In the genomic region with DNA sequence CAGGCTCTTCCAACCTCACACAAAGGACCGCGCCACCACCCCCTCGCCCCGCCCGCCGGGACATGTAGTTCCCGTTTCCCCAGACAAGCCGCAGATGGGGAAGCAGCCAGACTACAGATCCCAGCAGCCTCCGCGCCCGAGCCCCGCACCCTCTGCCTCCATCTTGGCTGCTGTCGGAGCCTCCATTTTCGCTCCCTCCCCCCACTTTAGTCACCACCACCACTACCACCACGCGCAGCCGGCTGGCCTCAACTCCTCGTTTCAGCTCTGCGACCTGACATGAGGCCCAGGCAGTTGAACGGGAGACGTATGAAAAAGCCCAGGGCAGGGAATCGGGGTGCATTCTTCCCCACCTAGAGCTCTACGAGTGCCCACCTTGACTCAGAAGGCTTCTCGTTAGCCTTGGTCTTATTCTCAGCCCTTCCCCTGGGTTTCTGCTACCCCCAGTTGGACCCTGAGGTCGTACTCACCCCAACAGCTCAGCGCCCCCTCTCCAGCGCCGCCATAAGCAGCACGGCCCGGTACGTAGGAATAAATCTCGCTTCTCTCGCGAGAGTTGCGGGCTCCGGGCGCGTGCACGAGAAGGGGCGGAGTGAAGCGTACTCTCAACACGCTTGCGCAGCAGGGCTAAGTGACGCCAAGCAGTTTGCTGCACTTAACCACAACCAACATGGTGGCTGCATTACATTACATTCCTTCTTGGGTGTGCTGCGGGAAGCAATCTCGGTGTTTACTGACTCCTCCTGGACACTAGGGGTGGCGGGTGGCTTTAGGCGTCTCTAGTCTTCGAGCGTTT, we compare ENCODE assay signal across 1 cellular context.
TF ChIP-seq lines count a peak whose summit lies in the region.

A gene (minus strand): TSS at position 530 of the 796 bp plus-strand sequence. CDS start 18,094 bp downstream, outside the sequence.

TF ChIP-seq in K562, 482 proteins besides CTCF, POLR2A, EP300 and RAD21 (continued from another document and continues in another):
- TF ChIP-seq, protein P1, sequence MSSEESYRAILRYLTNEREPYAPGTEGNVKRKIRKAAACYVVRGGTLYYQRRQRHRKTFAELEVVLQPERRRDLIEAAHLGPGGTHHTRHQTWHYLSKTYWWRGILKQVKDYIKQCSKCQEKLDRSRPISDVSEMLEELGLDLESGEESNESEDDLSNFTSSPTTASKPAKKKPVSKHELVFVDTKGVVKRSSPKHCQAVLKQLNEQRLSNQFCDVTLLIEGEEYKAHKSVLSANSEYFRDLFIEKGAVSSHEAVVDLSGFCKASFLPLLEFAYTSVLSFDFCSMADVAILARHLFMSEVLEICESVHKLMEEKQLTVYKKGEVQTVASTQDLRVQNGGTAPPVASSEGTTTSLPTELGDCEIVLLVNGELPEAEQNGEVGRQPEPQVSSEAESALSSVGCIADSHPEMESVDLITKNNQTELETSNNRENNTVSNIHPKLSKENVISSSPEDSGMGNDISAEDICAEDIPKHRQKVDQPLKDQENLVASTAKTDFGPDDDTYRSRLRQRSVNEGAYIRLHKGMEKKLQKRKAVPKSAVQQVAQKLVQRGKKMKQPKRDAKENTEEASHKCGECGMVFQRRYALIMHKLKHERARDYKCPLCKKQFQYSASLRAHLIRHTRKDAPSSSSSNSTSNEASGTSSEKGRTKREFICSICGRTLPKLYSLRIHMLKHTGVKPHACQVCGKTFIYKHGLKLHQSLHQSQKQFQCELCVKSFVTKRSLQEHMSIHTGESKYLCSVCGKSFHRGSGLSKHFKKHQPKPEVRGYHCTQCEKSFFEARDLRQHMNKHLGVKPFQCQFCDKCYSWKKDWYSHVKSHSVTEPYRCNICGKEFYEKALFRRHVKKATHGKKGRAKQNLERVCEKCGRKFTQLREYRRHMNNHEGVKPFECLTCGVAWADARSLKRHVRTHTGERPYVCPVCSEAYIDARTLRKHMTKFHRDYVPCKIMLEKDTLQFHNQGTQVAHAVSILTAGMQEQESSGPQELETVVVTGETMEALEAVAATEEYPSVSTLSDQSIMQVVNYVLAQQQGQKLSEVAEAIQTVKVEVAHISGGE (CRISPR knock-in tag; IDR thresholded peaks at IDR 0.05) = peak; percentile 27 to 74 (median 69); a peak in 3 of 6 replicates
- TF ChIP-seq MTF1 (CRISPR knock-in tag; IDR thresholded peaks at IDR 0.05; ENCODE audit: borderline replicate concordance) (no peak), SREBF2 (CRISPR knock-in tag; IDR thresholded peaks at IDR 0.05) (0 out of 2 replicates have a peak, but pooled peaks have one; percentile 12), ZNF408 (CRISPR knock-in tag; IDR thresholded peaks at IDR 0.05; ENCODE audit: low read depth) (no peak), HNRNPUL1 (IDR thresholded peaks at IDR 0.05; ENCODE audit: low read length) (no peak), MYNN (IDR thresholded peaks at IDR 0.05) (no peak; the same call in 1 of the 2 replicates), MYNN (CRISPR knock-in tag; IDR thresholded peaks at IDR 0.05) (no peak), HNRNPK (IDR thresholded peaks at IDR 0.05; ENCODE audit: low read depth, low read length, poor library complexity, severe bottlenecking) (no peak), ARID2 (IDR thresholded peaks at IDR 0.05) (no peak), ZKSCAN8 (CRISPR knock-in tag; IDR thresholded peaks at IDR 0.05) (no peak), GATAD2B (IDR thresholded peaks at IDR 0.05; ENCODE audit: borderline replicate concordance) (no peak), KLF16 (IDR thresholded peaks at IDR 0.05) (no peak), ZNF174 (CRISPR knock-in tag; IDR thresholded peaks at IDR 0.05) (0 out of 2 replicates have a peak, but pooled peaks have one; percentile 40), HIVEP1 (CRISPR knock-in tag; IDR thresholded peaks at IDR 0.05) (no peak), PHF8 (IDR thresholded peaks at IDR 0.05; ENCODE audit: borderline replicate concordance, low read length) (peak; percentile 100), NFXL1 (CRISPR knock-in tag; IDR thresholded peaks at IDR 0.05) (peak; percentile 87), ZEB2 (IDR thresholded peaks at IDR 0.05) (no peak), ELF1 (tag; IDR thresholded peaks at IDR 0.05) (peak; percentile 46; the same call in 1 of the 2 replicates), FOXA3 (CRISPR knock-in tag; conservative IDR thresholded peaks at IDR 0.05 in 1 of 2, IDR thresholded peaks at IDR 0.05 in 1 of 2) (0 out of 4 replicates have a peak, but pooled peaks of 1 of the 2 experiments have one; percentile 12), DDX20 (tag; IDR thresholded peaks at IDR 0.05; ENCODE audit: low read depth) (no peak), CHCHD3 (CRISPR knock-in tag; IDR thresholded peaks at IDR 0.05) (no peak)
- TF ChIP-seq, protein P2, sequence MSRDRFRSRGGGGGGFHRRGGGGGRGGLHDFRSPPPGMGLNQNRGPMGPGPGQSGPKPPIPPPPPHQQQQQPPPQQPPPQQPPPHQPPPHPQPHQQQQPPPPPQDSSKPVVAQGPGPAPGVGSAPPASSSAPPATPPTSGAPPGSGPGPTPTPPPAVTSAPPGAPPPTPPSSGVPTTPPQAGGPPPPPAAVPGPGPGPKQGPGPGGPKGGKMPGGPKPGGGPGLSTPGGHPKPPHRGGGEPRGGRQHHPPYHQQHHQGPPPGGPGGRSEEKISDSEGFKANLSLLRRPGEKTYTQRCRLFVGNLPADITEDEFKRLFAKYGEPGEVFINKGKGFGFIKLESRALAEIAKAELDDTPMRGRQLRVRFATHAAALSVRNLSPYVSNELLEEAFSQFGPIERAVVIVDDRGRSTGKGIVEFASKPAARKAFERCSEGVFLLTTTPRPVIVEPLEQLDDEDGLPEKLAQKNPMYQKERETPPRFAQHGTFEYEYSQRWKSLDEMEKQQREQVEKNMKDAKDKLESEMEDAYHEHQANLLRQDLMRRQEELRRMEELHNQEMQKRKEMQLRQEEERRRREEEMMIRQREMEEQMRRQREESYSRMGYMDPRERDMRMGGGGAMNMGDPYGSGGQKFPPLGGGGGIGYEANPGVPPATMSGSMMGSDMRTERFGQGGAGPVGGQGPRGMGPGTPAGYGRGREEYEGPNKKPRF (IDR thresholded peaks at IDR 0.05; ENCODE audit: low read depth, low read length) = no peak
- TF ChIP-seq, protein P3, sequence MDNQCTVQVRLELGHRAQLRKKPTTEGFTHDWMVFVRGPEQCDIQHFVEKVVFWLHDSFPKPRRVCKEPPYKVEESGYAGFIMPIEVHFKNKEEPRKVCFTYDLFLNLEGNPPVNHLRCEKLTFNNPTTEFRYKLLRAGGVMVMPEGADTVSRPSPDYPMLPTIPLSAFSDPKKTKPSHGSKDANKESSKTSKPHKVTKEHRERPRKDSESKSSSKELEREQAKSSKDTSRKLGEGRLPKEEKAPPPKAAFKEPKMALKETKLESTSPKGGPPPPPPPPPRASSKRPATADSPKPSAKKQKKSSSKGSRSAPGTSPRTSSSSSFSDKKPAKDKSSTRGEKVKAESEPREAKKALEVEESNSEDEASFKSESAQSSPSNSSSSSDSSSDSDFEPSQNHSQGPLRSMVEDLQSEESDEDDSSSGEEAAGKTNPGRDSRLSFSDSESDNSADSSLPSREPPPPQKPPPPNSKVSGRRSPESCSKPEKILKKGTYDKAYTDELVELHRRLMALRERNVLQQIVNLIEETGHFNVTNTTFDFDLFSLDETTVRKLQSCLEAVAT (IDR thresholded peaks at IDR 0.05) = peak; percentile 81 to 91
- TF ChIP-seq, protein P4, sequence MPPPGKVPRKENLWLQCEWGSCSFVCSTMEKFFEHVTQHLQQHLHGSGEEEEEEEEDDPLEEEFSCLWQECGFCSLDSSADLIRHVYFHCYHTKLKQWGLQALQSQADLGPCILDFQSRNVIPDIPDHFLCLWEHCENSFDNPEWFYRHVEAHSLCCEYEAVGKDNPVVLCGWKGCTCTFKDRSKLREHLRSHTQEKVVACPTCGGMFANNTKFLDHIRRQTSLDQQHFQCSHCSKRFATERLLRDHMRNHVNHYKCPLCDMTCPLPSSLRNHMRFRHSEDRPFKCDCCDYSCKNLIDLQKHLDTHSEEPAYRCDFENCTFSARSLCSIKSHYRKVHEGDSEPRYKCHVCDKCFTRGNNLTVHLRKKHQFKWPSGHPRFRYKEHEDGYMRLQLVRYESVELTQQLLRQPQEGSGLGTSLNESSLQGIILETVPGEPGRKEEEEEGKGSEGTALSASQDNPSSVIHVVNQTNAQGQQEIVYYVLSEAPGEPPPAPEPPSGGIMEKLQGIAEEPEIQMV (tag; conservative IDR thresholded peaks at IDR 0.05; ENCODE audit: low read depth) = no peak
- TF ChIP-seq, protein P5, sequence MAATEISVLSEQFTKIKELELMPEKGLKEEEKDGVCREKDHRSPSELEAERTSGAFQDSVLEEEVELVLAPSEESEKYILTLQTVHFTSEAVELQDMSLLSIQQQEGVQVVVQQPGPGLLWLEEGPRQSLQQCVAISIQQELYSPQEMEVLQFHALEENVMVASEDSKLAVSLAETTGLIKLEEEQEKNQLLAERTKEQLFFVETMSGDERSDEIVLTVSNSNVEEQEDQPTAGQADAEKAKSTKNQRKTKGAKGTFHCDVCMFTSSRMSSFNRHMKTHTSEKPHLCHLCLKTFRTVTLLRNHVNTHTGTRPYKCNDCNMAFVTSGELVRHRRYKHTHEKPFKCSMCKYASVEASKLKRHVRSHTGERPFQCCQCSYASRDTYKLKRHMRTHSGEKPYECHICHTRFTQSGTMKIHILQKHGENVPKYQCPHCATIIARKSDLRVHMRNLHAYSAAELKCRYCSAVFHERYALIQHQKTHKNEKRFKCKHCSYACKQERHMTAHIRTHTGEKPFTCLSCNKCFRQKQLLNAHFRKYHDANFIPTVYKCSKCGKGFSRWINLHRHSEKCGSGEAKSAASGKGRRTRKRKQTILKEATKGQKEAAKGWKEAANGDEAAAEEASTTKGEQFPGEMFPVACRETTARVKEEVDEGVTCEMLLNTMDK (IDR thresholded peaks at IDR 0.05; ENCODE audit: borderline replicate concordance, insufficient read depth, low read depth, low read length, poor library complexity, severe bottlenecking) = peak; percentile 39
- TF ChIP-seq, protein P6, sequence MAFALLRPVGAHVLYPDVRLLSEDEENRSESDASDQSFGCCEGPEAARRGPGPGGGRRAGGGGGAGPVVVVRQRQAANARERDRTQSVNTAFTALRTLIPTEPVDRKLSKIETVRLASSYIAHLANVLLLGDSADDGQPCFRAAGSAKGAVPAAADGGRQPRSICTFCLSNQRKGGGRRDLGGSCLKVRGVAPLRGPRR (CRISPR knock-in tag; IDR thresholded peaks at IDR 0.05) = no peak; the same call in 1 of the 2 replicates
- TF ChIP-seq, protein P7, sequence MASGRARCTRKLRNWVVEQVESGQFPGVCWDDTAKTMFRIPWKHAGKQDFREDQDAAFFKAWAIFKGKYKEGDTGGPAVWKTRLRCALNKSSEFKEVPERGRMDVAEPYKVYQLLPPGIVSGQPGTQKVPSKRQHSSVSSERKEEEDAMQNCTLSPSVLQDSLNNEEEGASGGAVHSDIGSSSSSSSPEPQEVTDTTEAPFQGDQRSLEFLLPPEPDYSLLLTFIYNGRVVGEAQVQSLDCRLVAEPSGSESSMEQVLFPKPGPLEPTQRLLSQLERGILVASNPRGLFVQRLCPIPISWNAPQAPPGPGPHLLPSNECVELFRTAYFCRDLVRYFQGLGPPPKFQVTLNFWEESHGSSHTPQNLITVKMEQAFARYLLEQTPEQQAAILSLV (tag; IDR thresholded peaks at IDR 0.05) = no peak
- TF ChIP-seq, protein P8, sequence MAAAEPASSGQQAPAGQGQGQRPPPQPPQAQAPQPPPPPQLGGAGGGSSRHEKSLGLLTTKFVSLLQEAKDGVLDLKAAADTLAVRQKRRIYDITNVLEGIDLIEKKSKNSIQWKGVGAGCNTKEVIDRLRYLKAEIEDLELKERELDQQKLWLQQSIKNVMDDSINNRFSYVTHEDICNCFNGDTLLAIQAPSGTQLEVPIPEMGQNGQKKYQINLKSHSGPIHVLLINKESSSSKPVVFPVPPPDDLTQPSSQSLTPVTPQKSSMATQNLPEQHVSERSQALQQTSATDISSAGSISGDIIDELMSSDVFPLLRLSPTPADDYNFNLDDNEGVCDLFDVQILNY (CRISPR knock-in tag; IDR thresholded peaks at IDR 0.05) = 0 out of 2 replicates have a peak, but pooled peaks have one; percentile 55
- TF ChIP-seq, protein P9, sequence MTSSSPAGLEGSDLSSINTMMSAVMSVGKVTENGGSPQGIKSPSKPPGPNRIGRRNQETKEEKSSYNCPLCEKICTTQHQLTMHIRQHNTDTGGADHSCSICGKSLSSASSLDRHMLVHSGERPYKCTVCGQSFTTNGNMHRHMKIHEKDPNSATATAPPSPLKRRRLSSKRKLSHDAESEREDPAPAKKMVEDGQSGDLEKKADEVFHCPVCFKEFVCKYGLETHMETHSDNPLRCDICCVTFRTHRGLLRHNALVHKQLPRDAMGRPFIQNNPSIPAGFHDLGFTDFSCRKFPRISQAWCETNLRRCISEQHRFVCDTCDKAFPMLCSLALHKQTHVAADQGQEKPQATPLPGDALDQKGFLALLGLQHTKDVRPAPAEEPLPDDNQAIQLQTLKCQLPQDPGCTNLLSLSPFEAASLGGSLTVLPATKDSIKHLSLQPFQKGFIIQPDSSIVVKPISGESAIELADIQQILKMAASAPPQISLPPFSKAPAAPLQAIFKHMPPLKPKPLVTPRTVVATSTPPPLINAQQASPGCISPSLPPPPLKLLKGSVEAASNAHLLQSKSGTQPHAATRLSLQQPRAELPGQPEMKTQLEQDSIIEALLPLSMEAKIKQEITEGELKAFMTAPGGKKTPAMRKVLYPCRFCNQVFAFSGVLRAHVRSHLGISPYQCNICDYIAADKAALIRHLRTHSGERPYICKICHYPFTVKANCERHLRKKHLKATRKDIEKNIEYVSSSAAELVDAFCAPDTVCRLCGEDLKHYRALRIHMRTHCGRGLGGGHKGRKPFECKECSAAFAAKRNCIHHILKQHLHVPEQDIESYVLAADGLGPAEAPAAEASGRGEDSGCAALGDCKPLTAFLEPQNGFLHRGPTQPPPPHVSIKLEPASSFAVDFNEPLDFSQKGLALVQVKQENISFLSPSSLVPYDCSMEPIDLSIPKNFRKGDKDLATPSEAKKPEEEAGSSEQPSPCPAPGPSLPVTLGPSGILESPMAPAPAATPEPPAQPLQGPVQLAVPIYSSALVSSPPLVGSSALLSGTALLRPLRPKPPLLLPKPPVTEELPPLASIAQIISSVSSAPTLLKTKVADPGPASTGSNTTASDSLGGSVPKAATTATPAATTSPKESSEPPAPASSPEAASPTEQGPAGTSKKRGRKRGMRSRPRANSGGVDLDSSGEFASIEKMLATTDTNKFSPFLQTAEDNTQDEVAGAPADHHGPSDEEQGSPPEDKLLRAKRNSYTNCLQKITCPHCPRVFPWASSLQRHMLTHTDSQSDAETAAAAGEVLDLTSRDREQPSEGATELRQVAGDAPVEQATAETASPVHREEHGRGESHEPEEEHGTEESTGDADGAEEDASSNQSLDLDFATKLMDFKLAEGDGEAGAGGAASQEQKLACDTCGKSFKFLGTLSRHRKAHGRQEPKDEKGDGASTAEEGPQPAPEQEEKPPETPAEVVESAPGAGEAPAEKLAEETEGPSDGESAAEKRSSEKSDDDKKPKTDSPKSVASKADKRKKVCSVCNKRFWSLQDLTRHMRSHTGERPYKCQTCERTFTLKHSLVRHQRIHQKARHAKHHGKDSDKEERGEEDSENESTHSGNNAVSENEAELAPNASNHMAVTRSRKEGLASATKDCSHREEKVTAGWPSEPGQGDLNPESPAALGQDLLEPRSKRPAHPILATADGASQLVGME (CRISPR knock-in tag; IDR thresholded peaks at IDR 0.05) = no peak; the same call in 1 of the 2 replicates
- TF ChIP-seq, protein P10, sequence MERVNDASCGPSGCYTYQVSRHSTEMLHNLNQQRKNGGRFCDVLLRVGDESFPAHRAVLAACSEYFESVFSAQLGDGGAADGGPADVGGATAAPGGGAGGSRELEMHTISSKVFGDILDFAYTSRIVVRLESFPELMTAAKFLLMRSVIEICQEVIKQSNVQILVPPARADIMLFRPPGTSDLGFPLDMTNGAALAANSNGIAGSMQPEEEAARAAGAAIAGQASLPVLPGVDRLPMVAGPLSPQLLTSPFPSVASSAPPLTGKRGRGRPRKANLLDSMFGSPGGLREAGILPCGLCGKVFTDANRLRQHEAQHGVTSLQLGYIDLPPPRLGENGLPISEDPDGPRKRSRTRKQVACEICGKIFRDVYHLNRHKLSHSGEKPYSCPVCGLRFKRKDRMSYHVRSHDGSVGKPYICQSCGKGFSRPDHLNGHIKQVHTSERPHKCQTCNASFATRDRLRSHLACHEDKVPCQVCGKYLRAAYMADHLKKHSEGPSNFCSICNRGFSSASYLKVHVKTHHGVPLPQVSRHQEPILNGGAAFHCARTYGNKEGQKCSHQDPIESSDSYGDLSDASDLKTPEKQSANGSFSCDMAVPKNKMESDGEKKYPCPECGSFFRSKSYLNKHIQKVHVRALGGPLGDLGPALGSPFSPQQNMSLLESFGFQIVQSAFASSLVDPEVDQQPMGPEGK (CRISPR knock-in tag; IDR thresholded peaks at IDR 0.05; ENCODE audit: borderline replicate concordance) = no peak
